1 cellular context compared by ENCODE assay signal in the genomic region with DNA sequence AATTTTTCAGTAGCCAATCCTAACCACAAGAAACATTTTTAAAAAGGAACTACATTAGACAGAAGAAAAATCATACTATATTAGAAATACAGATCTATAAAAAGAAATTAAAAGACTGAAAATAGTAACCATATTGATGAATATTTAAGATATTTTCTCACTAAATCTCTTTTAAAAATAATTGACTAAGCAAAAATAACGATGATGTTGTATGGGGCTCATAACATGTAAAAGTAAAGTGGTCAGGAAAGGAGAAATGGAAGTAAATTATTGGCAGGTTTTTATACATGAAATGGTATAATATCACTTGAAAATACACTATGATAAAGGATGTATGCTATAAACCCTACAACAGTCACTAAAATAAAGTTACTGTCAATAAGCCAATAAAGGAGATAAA.
A peak's percentile ranks its signal among the peaks of the same experiment; 100 is the strongest.
TF ChIP-seq lines count a peak whose summit lies in the region.

No MANE protein-coding gene starts in this region.

TF ChIP-seq in K562, 482 proteins besides CTCF, POLR2A, EP300 and RAD21:
- TF ChIP-seq RFX5 (IDR thresholded peaks at IDR 0.05; ENCODE audit: low read depth, low read length) (no peak), MBD2 (IDR thresholded peaks at IDR 0.05; ENCODE audit: borderline replicate concordance, low read depth) (no peak), ZNF316 (IDR thresholded peaks at IDR 0.05) (peak; percentile 74), C11orf30 (IDR thresholded peaks at IDR 0.05; ENCODE audit: low read depth) (peak; percentile 47; the same call in 1 of the 2 replicates), DIDO1 (tag; IDR thresholded peaks at IDR 0.05; ENCODE audit: low read depth) (no peak)
- TF ChIP-seq, protein P1, sequence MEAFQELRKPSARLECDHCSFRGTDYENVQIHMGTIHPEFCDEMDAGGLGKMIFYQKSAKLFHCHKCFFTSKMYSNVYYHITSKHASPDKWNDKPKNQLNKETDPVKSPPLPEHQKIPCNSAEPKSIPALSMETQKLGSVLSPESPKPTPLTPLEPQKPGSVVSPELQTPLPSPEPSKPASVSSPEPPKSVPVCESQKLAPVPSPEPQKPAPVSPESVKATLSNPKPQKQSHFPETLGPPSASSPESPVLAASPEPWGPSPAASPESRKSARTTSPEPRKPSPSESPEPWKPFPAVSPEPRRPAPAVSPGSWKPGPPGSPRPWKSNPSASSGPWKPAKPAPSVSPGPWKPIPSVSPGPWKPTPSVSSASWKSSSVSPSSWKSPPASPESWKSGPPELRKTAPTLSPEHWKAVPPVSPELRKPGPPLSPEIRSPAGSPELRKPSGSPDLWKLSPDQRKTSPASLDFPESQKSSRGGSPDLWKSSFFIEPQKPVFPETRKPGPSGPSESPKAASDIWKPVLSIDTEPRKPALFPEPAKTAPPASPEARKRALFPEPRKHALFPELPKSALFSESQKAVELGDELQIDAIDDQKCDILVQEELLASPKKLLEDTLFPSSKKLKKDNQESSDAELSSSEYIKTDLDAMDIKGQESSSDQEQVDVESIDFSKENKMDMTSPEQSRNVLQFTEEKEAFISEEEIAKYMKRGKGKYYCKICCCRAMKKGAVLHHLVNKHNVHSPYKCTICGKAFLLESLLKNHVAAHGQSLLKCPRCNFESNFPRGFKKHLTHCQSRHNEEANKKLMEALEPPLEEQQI (IDR thresholded peaks at IDR 0.05) = no peak
- TF ChIP-seq, protein P2, sequence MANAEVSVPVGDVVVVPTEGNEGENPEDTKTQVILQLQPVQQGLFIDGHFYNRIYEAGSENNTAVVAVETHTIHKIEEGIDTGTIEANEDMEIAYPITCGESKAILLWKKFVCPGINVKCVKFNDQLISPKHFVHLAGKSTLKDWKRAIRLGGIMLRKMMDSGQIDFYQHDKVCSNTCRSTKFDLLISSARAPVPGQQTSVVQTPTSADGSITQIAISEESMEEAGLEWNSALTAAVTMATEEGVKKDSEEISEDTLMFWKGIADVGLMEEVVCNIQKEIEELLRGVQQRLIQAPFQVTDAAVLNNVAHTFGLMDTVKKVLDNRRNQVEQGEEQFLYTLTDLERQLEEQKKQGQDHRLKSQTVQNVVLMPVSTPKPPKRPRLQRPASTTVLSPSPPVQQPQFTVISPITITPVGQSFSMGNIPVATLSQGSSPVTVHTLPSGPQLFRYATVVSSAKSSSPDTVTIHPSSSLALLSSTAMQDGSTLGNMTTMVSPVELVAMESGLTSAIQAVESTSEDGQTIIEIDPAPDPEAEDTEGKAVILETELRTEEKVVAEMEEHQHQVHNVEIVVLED (CRISPR knock-in tag; IDR thresholded peaks at IDR 0.05) = no peak
